In genomic region chrX:6226646-6227444, GRCh38 we compare ENCODE assay signal across 9 cellular contexts. TPM values are rescaled to one million over a fixed set of nuclear protein-coding genes. Genes with fewer than 3 reads are reported as not detected.
DNase-seq lines count a peak whose midpoint lies in the region; ATAC-seq and TF ChIP-seq lines count a peak whose summit lies in the region.
"Had no signal": no experiment of that assay in that cellular context is flagged by ENCODE, and none has a peak within 500 bp of the region (broad histone marks: within the 10 kb centered on the region; RNA-seq: fewer than 3 reads in every experiment).

No MANE protein-coding gene starts in this region.

- H3K4me1 ChIP-seq in muscle layer of colon (ENCODE audit: insufficient read depth, low read length), result no peaks in the 10 kb centered on the region
- peaks cover 0 to 24% (median 2%) of the 10 kb centered on the region in 4 donors for H3K4me1 ChIP-seq in upper lobe of left lung

- H3K9me3 ChIP-seq in muscle layer of colon (ENCODE audit: low read length) (no peaks in the 10 kb centered on the region), upper lobe of left lung (no peaks in the 10 kb centered on the region)

- H3K36me3 ChIP-seq in muscle layer of colon (ENCODE audit: insufficient read depth, low read length) (no peaks in the 10 kb centered on the region), upper lobe of left lung (no peaks in the 10 kb centered on the region)

- ATAC-seq in upper lobe of left lung (ENCODE audit: low FRiP score in 2 of 2), result peak in 1 of 2 donors; percentile 59
- ATAC-seq in HG03280 (IDR thresholded peaks at IDR 0.05; ENCODE audit: unreplicated experiment), result no peak
- ATAC-seq: activated T-cell treated with anti-CD3 and anti-CD28 coated beads, Interleukin-2, amount 50 U/mL, for 4 hours had no signal

- TF ChIP-seq CTCF in endothelial cell (IDR thresholded peaks at IDR 0.05; ENCODE audit: unreplicated experiment) (no peak), upper lobe of left lung (IDR thresholded peaks at IDR 0.05) (no peak), GM20000 (IDR thresholded peaks at IDR 0.05; ENCODE audit: extremely low read depth, missing control alignments) (no peak)

- peak overlapping the region; percentile 41 to 50 for H3K4me3 ChIP-seq in muscle layer of colon (ENCODE audit: low read depth in 1 of 2, low read length in 2 of 2)
- peak overlapping the region in 3 of 4 donors; percentile 35 to 51 (median 42) for H3K4me3 ChIP-seq in upper lobe of left lung

- H3K9me3 Mint-ChIP-seq in endothelial cell (ENCODE audit: unreplicated experiment), result no peaks in the 10 kb centered on the region

- no peak for TF ChIP-seq POLR2A in upper lobe of left lung (IDR thresholded peaks at IDR 0.05)

- no peak overlapping the region for H3K9ac ChIP-seq in muscle layer of colon (ENCODE audit: low read length)

- H3K27me3 ChIP-seq in muscle layer of colon (ENCODE audit: control insufficient read depth in 1 of 2, insufficient read depth in 2 of 2, low read length in 2 of 2) (peaks cover 12 to 28% of the 10 kb centered on the region in 2 donors), upper lobe of left lung (peaks cover 0 to 17% (median 0%) of the 10 kb centered on the region in 4 donors)

- H3K27ac ChIP-seq in muscle layer of colon (ENCODE audit: low read depth, low read length) (no peak overlapping the region), upper lobe of left lung (peak overlapping the region in 1 of 4 donors; percentile 32)

- H3K36me3 Mint-ChIP-seq in endothelial cell (ENCODE audit: low read depth, unreplicated experiment), result no peaks in the 10 kb centered on the region

- peak overlapping the region; percentile 96 for H3K4me3 Mint-ChIP-seq in endothelial cell (ENCODE audit: unreplicated experiment)
- H3K4me3 Mint-ChIP-seq: activated T-cell treated with anti-CD3 and anti-CD28 coated beads, Interleukin-2, amount 50 U/mL, for 4 hours had no signal

- peaks cover 17% of the 10 kb centered on the region for H3K4me1 Mint-ChIP-seq in endothelial cell (ENCODE audit: unreplicated experiment)

- DNase-seq in NCI-H82 (lab: John Stamatoyannopoulos, UW) (peak; percentile 15), NCI-H82 treated with DMSO at 0.1 percent for 48 hours (lab: John Stamatoyannopoulos, UW; ENCODE audit: unreplicated experiment) (no peak), endothelial cell (ENCODE audit: low spot score) (peak; percentile 31), upper lobe of left lung (peak in 1 of 2 donors; percentile 62), GM20000 (ENCODE audit: low spot score) (no peak), HPDE6-E6E7 (ENCODE audit: extremely low spot score) (no peak)
- DNase-seq: activated T-cell treated with anti-CD3 and anti-CD28 coated beads, Interleukin-2, amount 50 U/mL, for 4 hours had no signal

- 2 to 4% methylated on average over 11 to 50 of the region's 60 CpGs for WGBS in upper lobe of left lung, 2 donors

- TF ChIP-seq EP300 in upper lobe of left lung (IDR thresholded peaks at IDR 0.05), result no peak

- H3K27ac Mint-ChIP-seq in endothelial cell (ENCODE audit: unreplicated experiment), result no peak overlapping the region

- H3K27me3 Mint-ChIP-seq in endothelial cell (ENCODE audit: unreplicated experiment), result peaks cover 4% of the 10 kb centered on the region

RNA-seq across cellular contexts. Expression of gene NLGN4X, which starts 1.8 kb away (rescaled TPM):
- total RNA-seq in endothelial cell (ENCODE audit: unreplicated experiment), result 51.3 TPM
- total RNA-seq in upper lobe of left lung, result 1 to 10 TPM; 1.1 to 3.1 (median 2.3) TPM

Comparison
In these comparisons a context has a peak if more than half of its experiments do, and no peak if none do; other contexts are left out.
1. DNase-seq: peak in NCI-H82 (single experiment) and endothelial cell (single experiment); none in NCI-H82 treated with DMSO at 0.1 percent for 48 hours (single experiment), GM20000 (single experiment) and HPDE6-E6E7 (single experiment).
2. RNA of gene NLGN4X, which starts 1.8 kb away (total RNA-seq): 51.3 TPM in endothelial cell (single experiment); 1.1 to 3.1 TPM in upper lobe of left lung; every median in the first group is over 10 times any median in the second.